20 cellular contexts compared by ENCODE assay signal in the genomic region with DNA sequence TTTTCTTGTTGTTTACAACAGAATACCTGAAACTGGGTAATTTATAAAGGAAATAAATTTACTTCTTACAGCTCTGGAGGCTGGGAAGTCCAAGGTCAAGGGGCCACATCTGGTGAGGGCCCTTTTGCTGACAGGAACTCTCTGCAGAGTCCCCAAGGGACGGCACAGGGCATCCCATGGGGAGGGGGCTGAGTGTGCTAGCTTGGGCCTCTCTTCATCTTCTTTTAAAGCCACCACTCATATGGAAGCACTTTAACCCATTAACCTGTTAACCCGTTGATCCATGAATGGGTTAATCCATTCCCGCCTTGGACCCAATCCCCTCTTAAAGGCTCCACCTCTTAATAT.
A peak's percentile ranks its signal among the peaks of the same experiment; 100 is the strongest.
DNase-seq lines count a peak whose midpoint lies in the region; ATAC-seq, FAIRE-seq and TF ChIP-seq lines count a peak whose summit lies in the region.
"Had no signal": no experiment of that assay in that cellular context is flagged by ENCODE, and none has a peak within 500 bp of the region (broad histone marks: within the 10 kb centered on the region; RNA-seq: fewer than 3 reads in every experiment).

No MANE protein-coding gene starts in this region.

- intact Hi-C loops in cardiac septum (cut with DNase I) (no loop called here), left ventricle myocardium inferior (cut with micrococcal nuclease) (no loop called here), ascending aorta (cut with DNase I) (no loop called here), psoas muscle (cut with DNase I) (no loop called here)

- no peak for TF ChIP-seq CTCF in left ventricle myocardium inferior (IDR thresholded peaks at IDR 0.05; ENCODE audit: borderline replicate concordance)
- TF ChIP-seq CTCF in ascending aorta (IDR thresholded peaks at IDR 0.05), result no peak
- TF ChIP-seq CTCF in psoas muscle (IDR thresholded peaks at IDR 0.05), result no peak

- FAIRE-seq in small intestine (lab: Jason Lieb, UNC), result no peak
- FAIRE-seq: A549, GM12892, GM18507 had no signal

- no peak overlapping the region for H3K27ac ChIP-seq in left ventricle myocardium inferior (replicated peaks)
- no peak overlapping the region for H3K27ac ChIP-seq in ascending aorta
- H3K27ac ChIP-seq in psoas muscle, result peak overlapping the region; percentile 78
- H3K27ac ChIP-seq in small intestine (ENCODE audit: low read depth in 1 of 2, low read length in 1 of 2), result no peak overlapping the region
- H3K27ac ChIP-seq: 22Rv1, A549, C4-2B, GM23248 had no signal

- no peak overlapping the region for H3K4me3 ChIP-seq in left ventricle myocardium inferior
- H3K4me3 ChIP-seq in ascending aorta, result no peak overlapping the region
- H3K4me3 ChIP-seq in psoas muscle, result no peak overlapping the region
- no peak overlapping the region for H3K4me3 ChIP-seq in small intestine (ENCODE audit: low read depth in 1 of 2, low read length in 2 of 2)
- H3K4me3 ChIP-seq: A549, GM23248, HAP-1 had no signal

- peak; percentile 15 for DNase-seq in activated CD8-positive, alpha-beta memory T cell treated with anti-CD3 and anti-CD28 coated beads, Interleukin-2, amount 50 U/mL, for 48 hours
- DNase-seq in activated CD8-positive, alpha-beta memory T cell treated with anti-CD3 and anti-CD28 coated beads, Interleukin-2, amount 50 U/mL, for 4 hours, result no peak
- DNase-seq in cardiac septum (ENCODE audit: low spot score) (peak; percentile 17), left ventricle myocardium inferior (no peak), ascending aorta (ENCODE audit: low spot score in 2 of 2) (peak; percentile 1 to 35), psoas muscle (peak; percentile 9 to 56), small intestine (no peak), SHP77 treated with DMSO at 0.1 percent for 48 hours (lab: John Stamatoyannopoulos, UW) (no peak)
- DNase-seq: AML-193, DMS153, DMS79, GDM1, GM23248 had no signal

- 34 to 54% (median 49%) methylated on average over 3 of the region's 3 CpGs for WGBS in psoas muscle, 3 donors
- 69 to 90% (median 75%) methylated on average over 3 of the region's 3 CpGs for WGBS in small intestine, 3 donors

- H3K4me1 ChIP-seq in left ventricle myocardium inferior (no peaks in the 10 kb centered on the region), ascending aorta (no peaks in the 10 kb centered on the region), psoas muscle (peaks cover 16% of the 10 kb centered on the region), small intestine (ENCODE audit: control insufficient read depth in 2 of 2, insufficient read depth in 1 of 2, low read depth in 1 of 2, low read length in 1 of 2) (no peaks in the 10 kb centered on the region)
- H3K4me1 ChIP-seq: A549, Caco-2, HAP-1 had no signal

- no peak for ATAC-seq in psoas muscle
- ATAC-seq: A549 had no signal

- no peaks in the 10 kb centered on the region for H3K9me3 ChIP-seq in left ventricle myocardium inferior (replicated peaks)
- no peaks in the 10 kb centered on the region for H3K9me3 ChIP-seq in ascending aorta
- no peaks in the 10 kb centered on the region for H3K9me3 ChIP-seq in psoas muscle
- H3K9me3 ChIP-seq in small intestine (ENCODE audit: control insufficient read depth, low read depth), result no peaks in the 10 kb centered on the region
- H3K9me3 ChIP-seq: A549, Caco-2, HAP-1 had no signal

- H3K36me3 ChIP-seq in left ventricle myocardium inferior (peaks cover 98% of the 10 kb centered on the region), ascending aorta (peaks cover 2 to 10% of the 10 kb centered on the region in 2 donors), psoas muscle (ENCODE audit: insufficient read depth in 1 of 2, low read depth in 1 of 2) (peaks cover 6 to 99% of the 10 kb centered on the region in 2 donors), small intestine (ENCODE audit: control insufficient read depth in 2 of 2, insufficient read depth in 2 of 2, low read length in 2 of 2) (peaks cover 0 to 2% of the 10 kb centered on the region in 2 donors)
- H3K36me3 ChIP-seq: HAP-1 had no signal

- H3K27me3 ChIP-seq in left ventricle myocardium inferior (ENCODE audit: low read depth), result no peaks in the 10 kb centered on the region
- H3K27me3 ChIP-seq in ascending aorta, result no peaks in the 10 kb centered on the region
- no peaks in the 10 kb centered on the region for H3K27me3 ChIP-seq in psoas muscle (ENCODE audit: insufficient read depth in 3 of 3, low read length in 2 of 3)
- no peaks in the 10 kb centered on the region for H3K27me3 ChIP-seq in small intestine (ENCODE audit: control insufficient read depth in 2 of 2, insufficient read depth in 2 of 2, low read length in 2 of 2)

Comparison
In these comparisons a context has a peak if more than half of its experiments do, and no peak if none do; other contexts are left out.
1. DNase-seq: peak in activated CD8-positive, alpha-beta memory T cell treated with anti-CD3 and anti-CD28 coated beads, Interleukin-2, amount 50 U/mL, for 48 hours (single experiment), cardiac septum (single experiment), ascending aorta (2 of 2) and psoas muscle (2 of 2); none in activated CD8-positive, alpha-beta memory T cell treated with anti-CD3 and anti-CD28 coated beads, Interleukin-2, amount 50 U/mL, for 4 hours (single experiment), left ventricle myocardium inferior (single experiment), small intestine (single experiment) and SHP77 treated with DMSO at 0.1 percent for 48 hours (single experiment).